31 cellular contexts compared by ENCODE assay signal in genomic region chr4:25308761-25309160, GRCh38. TPM values are rescaled to one million over a fixed set of nuclear protein-coding genes. Genes with fewer than 3 reads are reported as not detected.
A peak's percentile ranks its signal among the peaks of the same experiment; 100 is the strongest.
DNase-seq lines count a peak whose midpoint lies in the region; ATAC-seq, FAIRE-seq and TF ChIP-seq lines count a peak whose summit lies in the region.
"Had no signal": no experiment of that assay in that cellular context is flagged by ENCODE, and none has a peak within 500 bp of the region (broad histone marks: within the 10 kb centered on the region; RNA-seq: fewer than 3 reads in every experiment).

No MANE protein-coding gene starts in this region.

- no peaks in the 10 kb centered on the region for H3K27me3 ChIP-seq in astrocyte (ENCODE audit: insufficient read depth, low read length)
- H3K27me3 ChIP-seq: body of pancreas, foreskin keratinocyte, pancreas, right atrium auricular region, SJSA1, transverse colon had no signal

- H3K4me3 Mint-ChIP-seq in astrocyte (ENCODE audit: unreplicated experiment) (no peak overlapping the region), memory B cell (no peak overlapping the region)
- H3K4me3 Mint-ChIP-seq: activated CD8-positive, alpha-beta T cell treated with anti-CD3 and anti-CD28 coated beads, Interleukin-2, amount 10 ng/mL, durations not matched to agents 7 days and 5 days; B cell; CD8-positive, alpha-beta memory T cell; nephron progenitor cell; stimulated activated naive CD8-positive, alpha-beta T cell treated with anti-CD3 and anti-CD28 coated beads, Interleukin-15, Interleukin-2, amounts not matched to agents 100 ng/mL and 50 ng/mL, for 24 hours had no signal

- H3K9ac ChIP-seq in astrocyte (ENCODE audit: low read length), result no peak overlapping the region

- no peaks in the 10 kb centered on the region for H3K9me3 ChIP-seq in astrocyte (ENCODE audit: insufficient read depth, low read depth, low read length)
- H3K9me3 ChIP-seq: body of pancreas, HAP-1, pancreas, right atrium auricular region, SJSA1, transverse colon had no signal

- no peak for FAIRE-seq in astrocyte (lab: Jason Lieb, UNC)
- FAIRE-seq: A204.1, pancreas, TTC549 had no signal

- no peak for TF ChIP-seq CTCF in astrocyte (IDR thresholded peaks at IDR 0.05; ENCODE audit: insufficient read depth, low read depth, low read length)

- H3K27ac Mint-ChIP-seq in astrocyte (ENCODE audit: unreplicated experiment) (peak overlapping the region; percentile 29), memory B cell (peak overlapping the region; percentile 17)
- H3K27ac Mint-ChIP-seq: activated CD8-positive, alpha-beta T cell treated with anti-CD3 and anti-CD28 coated beads, Interleukin-2, amount 10 ng/mL, durations not matched to agents 7 days and 5 days; nephron progenitor cell; stimulated activated naive CD8-positive, alpha-beta T cell treated with anti-CD3 and anti-CD28 coated beads, Interleukin-15, Interleukin-2, amounts not matched to agents 100 ng/mL and 50 ng/mL, for 24 hours had no signal

- H3K36me3 Mint-ChIP-seq in astrocyte (ENCODE audit: low read depth, unreplicated experiment) (no peaks in the 10 kb centered on the region), memory B cell (peaks cover 2% of the 10 kb centered on the region)

- H3K4me1 Mint-ChIP-seq in astrocyte (ENCODE audit: low read depth, unreplicated experiment) (peaks cover 17% of the 10 kb centered on the region), memory B cell (peaks cover 29% of the 10 kb centered on the region)

- H3K79me2 ChIP-seq in astrocyte (ENCODE audit: insufficient read depth, low read length), result no peaks in the 10 kb centered on the region

- H3K27me3 Mint-ChIP-seq in astrocyte (ENCODE audit: low read depth, unreplicated experiment) (no peaks in the 10 kb centered on the region), memory B cell (no peaks in the 10 kb centered on the region)
- H3K27me3 Mint-ChIP-seq: B cell; stimulated activated naive CD8-positive, alpha-beta T cell treated with anti-CD3 and anti-CD28 coated beads, Interleukin-15, Interleukin-2, amounts not matched to agents 100 ng/mL and 50 ng/mL, for 24 hours had no signal

- H3K4me1 ChIP-seq in astrocyte (ENCODE audit: insufficient read depth, low read length), result peaks cover 17% of the 10 kb centered on the region
- H3K4me1 ChIP-seq: foreskin keratinocyte, SJSA1 had no signal

- DNase-seq in A172 (ENCODE audit: low spot score) (peak; percentile 26), HK-2 (ENCODE audit: unreplicated experiment) (peak; percentile 19), astrocyte (ENCODE audit: low read depth) (peak; percentile 33), memory B cell (ENCODE audit: low spot score in 2 of 2) (no peak), NCI-H128 (lab: John Stamatoyannopoulos, UW; ENCODE audit: unreplicated experiment) (no peak)
- DNase-seq: activated CD8-positive, alpha-beta T cell treated with anti-CD3 and anti-CD28 coated beads, Interleukin-2, amount 10 ng/mL, durations not matched to agents 7 days and 5 days; activated effector memory CD4-positive, alpha-beta T cell treated with anti-CD3 and anti-CD28 coated beads, Interleukin-2, amount 50 U/mL, for 16 hours; activated T-cell treated with anti-CD3 and anti-CD28 coated beads for 4 hours; body of pancreas; CD8-positive, alpha-beta memory T cell; foreskin keratinocyte; hypothalamus; left ventricle myocardium superior; midbrain; MM.1S; NCI-H1436 treated with DMSO at 0.1 percent for 48 hours; NCI-H524; nephron progenitor cell; pancreas; transverse colon had no signal

- H3K9me3 Mint-ChIP-seq in astrocyte (ENCODE audit: unreplicated experiment) (no peaks in the 10 kb centered on the region), memory B cell (no peaks in the 10 kb centered on the region)
- H3K9me3 Mint-ChIP-seq: CD8-positive, alpha-beta memory T cell; stimulated activated naive CD8-positive, alpha-beta T cell treated with anti-CD3 and anti-CD28 coated beads, Interleukin-15, Interleukin-2, amounts not matched to agents 100 ng/mL and 50 ng/mL, for 24 hours had no signal

- H4K20me1 ChIP-seq in astrocyte (ENCODE audit: insufficient read depth, low read length), result no peaks in the 10 kb centered on the region

- no peaks in the 10 kb centered on the region for H3K36me3 ChIP-seq in astrocyte (ENCODE audit: insufficient read depth, low read length)
- H3K36me3 ChIP-seq: HAP-1, pancreas, right atrium auricular region, SJSA1, transverse colon had no signal

- no peak overlapping the region for H3K27ac ChIP-seq in astrocyte (ENCODE audit: low read depth, low read length)
- H3K27ac ChIP-seq: body of pancreas, foreskin keratinocyte, pancreas, right atrium auricular region, SJSA1, transverse colon had no signal

- ATAC-seq in memory B cell (ENCODE audit: low read depth), result no peak
- no peak for ATAC-seq in activated CD4-positive, CD25-positive, alpha-beta regulatory T cell treated with anti-CD3 and anti-CD28 coated beads, Interleukin-2, amount 50 U/mL, for 24 hours
- ATAC-seq in GM21529 (IDR thresholded peaks at IDR 0.05; ENCODE audit: unreplicated experiment), result no peak
- no peak for ATAC-seq in GM19397 (IDR thresholded peaks at IDR 0.05; ENCODE audit: unreplicated experiment)
- ATAC-seq: activated CD8-positive, alpha-beta T cell treated with anti-CD3 and anti-CD28 coated beads, Interleukin-2, amount 10 ng/mL, durations not matched to agents 7 days and 5 days; body of pancreas; foreskin keratinocyte; left ventricle myocardium superior; Panc1; pancreas had no signal

- H2AFZ ChIP-seq in astrocyte (ENCODE audit: low read depth, low read length), result no peak overlapping the region

- H3K4me2 ChIP-seq in astrocyte (ENCODE audit: low read length), result no peak overlapping the region

- no peak overlapping the region for H3K4me3 ChIP-seq in astrocyte (ENCODE audit: insufficient read depth, low read depth, low read length)
- H3K4me3 ChIP-seq: body of pancreas, HAP-1, pancreas, right atrium auricular region, SJSA1, transverse colon had no signal

RNA-seq across cellular contexts. Expression of gene ZCCHC4, which starts 3.8 kb away (rescaled TPM):
- total RNA-seq in A172 (2014; rRNA removed; shearing (Covaris generic)), result 9.8 and 13.7 TPM in 2 replicates
- 9.7 and 10.2 TPM in 2 replicates for total RNA-seq in astrocyte

Comparison
In these comparisons a context has a peak if more than half of its experiments do, and no peak if none do; other contexts are left out.
1. DNase-seq: peak in A172 (single experiment), HK-2 (single experiment) and astrocyte (single experiment); none in memory B cell (0 of 2) and NCI-H128 (single experiment).